In genomic region chr5:11385251-11385900, GRCh38 we compare ENCODE assay signal across 10 cellular contexts.
DNase-seq lines count a peak whose midpoint lies in the region; ATAC-seq and TF ChIP-seq lines count a peak whose summit lies in the region.
"Had no signal": no experiment of that assay in that cellular context is flagged by ENCODE, and none has a peak within 500 bp of the region (broad histone marks: within the 10 kb centered on the region; RNA-seq: fewer than 3 reads in every experiment).

No MANE protein-coding gene starts in this region.

- H3K9ac ChIP-seq in adipocyte (ENCODE audit: low read length): no peak overlapping the region
- no peak overlapping the region for H3K9ac ChIP-seq in stomach smooth muscle (ENCODE audit: low read length in 2 of 2)

- no peak for ATAC-seq in activated CD8-positive, alpha-beta memory T cell treated with anti-CD3 and anti-CD28 coated beads, Interleukin-2, amount 10 ng/mL, durations not matched to agents 7 days and 5 days
- no peak for ATAC-seq in GM18858 (IDR thresholded peaks at IDR 0.05; ENCODE audit: unreplicated experiment)

- BruUV-seq in Calu3 (replicated peaks; lab: Mats Ljungman, UMichigan): no TSS peak

- peaks cover 4% of the 10 kb centered on the region for H3K36me3 Mint-ChIP-seq in activated CD8-positive, alpha-beta memory T cell treated with anti-CD3 and anti-CD28 coated beads, Interleukin-2, amount 10 ng/mL, durations not matched to agents 7 days and 5 days
- no peaks in the 10 kb centered on the region for H3K36me3 Mint-ChIP-seq in Calu3 (ENCODE audit: insufficient read depth, unreplicated experiment)

- intact Hi-C loops in Calu3 (cut with micrococcal nuclease; ENCODE audit: unreplicated experiment): no loop called here

- DNase-seq in NCI-H524 (lab: John Stamatoyannopoulos, UW): peak; percentile 33 to 71
- DNase-seq in NCI-H524 treated with DMSO at 0.1 percent for 48 hours (lab: John Stamatoyannopoulos, UW): no peak
- DNase-seq in adipocyte (ENCODE audit: low read depth): no peak
- DNase-seq in activated CD8-positive, alpha-beta memory T cell treated with anti-CD3 and anti-CD28 coated beads, Interleukin-2, amount 10 ng/mL, durations not matched to agents 7 days and 5 days: no peak
- DNase-seq in Calu3: no peak
- DNase-seq: aorta had no signal

- H3K9me3 Mint-ChIP-seq in activated CD8-positive, alpha-beta memory T cell treated with anti-CD3 and anti-CD28 coated beads, Interleukin-2, amount 10 ng/mL, durations not matched to agents 7 days and 5 days (ENCODE audit: low read depth): no peaks in the 10 kb centered on the region
- no peaks in the 10 kb centered on the region for H3K9me3 Mint-ChIP-seq in Calu3 (ENCODE audit: low read depth, unreplicated experiment)

- H3K27ac Mint-ChIP-seq in activated CD8-positive, alpha-beta memory T cell treated with anti-CD3 and anti-CD28 coated beads, Interleukin-2, amount 10 ng/mL, durations not matched to agents 7 days and 5 days: no peak overlapping the region
- H3K27ac Mint-ChIP-seq in Calu3 (ENCODE audit: unreplicated experiment): no peak overlapping the region

- H3K4me1 ChIP-seq in adipocyte (ENCODE audit: control insufficient read depth, insufficient read depth, low read length): no peaks in the 10 kb centered on the region
- peaks cover 8% of the 10 kb centered on the region for H3K4me1 ChIP-seq in stomach smooth muscle (ENCODE audit: control insufficient read depth, insufficient read depth, low read length)

- H3K27me3 ChIP-seq in adipocyte (replicated peaks; ENCODE audit: control insufficient read depth, insufficient read depth, low read length): peaks cover 29% of the 10 kb centered on the region
- no peaks in the 10 kb centered on the region for H3K27me3 ChIP-seq in layer of hippocampus (ENCODE audit: control insufficient read depth, insufficient read depth, low read length)
- peaks cover 8 to 17% of the 10 kb centered on the region in 2 donors for H3K27me3 ChIP-seq in stomach smooth muscle (ENCODE audit: control insufficient read depth in 1 of 2, insufficient read depth in 2 of 2, low read length in 2 of 2)

- H3K9me3 ChIP-seq in adipocyte (ENCODE audit: control insufficient read depth, low read length) (no peaks in the 10 kb centered on the region), stomach smooth muscle (ENCODE audit: control insufficient read depth in 2 of 2, low read length in 2 of 2) (no peaks in the 10 kb centered on the region)
- H3K9me3 ChIP-seq: gastroesophageal sphincter had no signal

- H3K4me1 Mint-ChIP-seq in activated CD8-positive, alpha-beta memory T cell treated with anti-CD3 and anti-CD28 coated beads, Interleukin-2, amount 10 ng/mL, durations not matched to agents 7 days and 5 days: peaks cover 4% of the 10 kb centered on the region
- H3K4me1 Mint-ChIP-seq in Calu3 (ENCODE audit: low read depth, unreplicated experiment): no peaks in the 10 kb centered on the region

- H3K27ac ChIP-seq in layer of hippocampus (ENCODE audit: low read depth, low read length) (peak overlapping the region; percentile 88), stomach smooth muscle (ENCODE audit: low read length) (no peak overlapping the region)
- H3K27ac ChIP-seq: gastroesophageal sphincter had no signal

- no peak for TF ChIP-seq CTCF in Calu3 (IDR thresholded peaks at IDR 0.05; ENCODE audit: unreplicated experiment)

- H3K36me3 ChIP-seq in adipocyte (ENCODE audit: control insufficient read depth, insufficient read depth, low read length, severe bottlenecking) (no peaks in the 10 kb centered on the region), stomach smooth muscle (ENCODE audit: control insufficient read depth in 2 of 2, insufficient read depth in 2 of 2, low read length in 2 of 2) (no peaks in the 10 kb centered on the region)
- H3K36me3 ChIP-seq: gastroesophageal sphincter had no signal

- CTCF ChIA-PET in activated CD8-positive, alpha-beta memory T cell treated with anti-CD3 and anti-CD28 coated beads, Interleukin-2, amount 10 ng/mL, durations not matched to agents 7 days and 5 days (lab: Charles Lee): no interaction called here
- CTCF ChIA-PET in Calu3 (lab: Charles Lee): no interaction called here

- H3K4me3 ChIP-seq in adipocyte (ENCODE audit: low read length) (peak overlapping the region; percentile 66), stomach smooth muscle (ENCODE audit: low read length in 2 of 2) (peak overlapping the region; percentile 43 to 61)

- H3K27me3 Mint-ChIP-seq in activated CD8-positive, alpha-beta memory T cell treated with anti-CD3 and anti-CD28 coated beads, Interleukin-2, amount 10 ng/mL, durations not matched to agents 7 days and 5 days: peaks cover 33% of the 10 kb centered on the region
- H3K27me3 Mint-ChIP-seq in Calu3 (ENCODE audit: unreplicated experiment): no peaks in the 10 kb centered on the region

- no peak overlapping the region for H3K4me3 Mint-ChIP-seq in activated CD8-positive, alpha-beta memory T cell treated with anti-CD3 and anti-CD28 coated beads, Interleukin-2, amount 10 ng/mL, durations not matched to agents 7 days and 5 days
- no peak overlapping the region for H3K4me3 Mint-ChIP-seq in Calu3 (ENCODE audit: low read depth, unreplicated experiment)

Comparison
In these comparisons a context has a peak if more than half of its experiments do, and no peak if none do; other contexts are left out.
1. DNase-seq: peak in NCI-H524 (2 of 2); none in NCI-H524 treated with DMSO at 0.1 percent for 48 hours (single experiment), adipocyte (single experiment), activated CD8-positive, alpha-beta memory T cell treated with anti-CD3 and anti-CD28 coated beads, Interleukin-2, amount 10 ng/mL, durations not matched to agents 7 days and 5 days (single experiment) and Calu3 (single experiment).